Comparison of ENCODE assay signal across 15 cellular contexts in genomic region chr1:99644302-99645004, GRCh38. TPM values are rescaled to one million over a fixed set of nuclear protein-coding genes. Genes with fewer than 3 reads are reported as not detected.
DNase-seq lines count a peak whose midpoint lies in the region; ATAC-seq, FAIRE-seq and TF ChIP-seq lines count a peak whose summit lies in the region.
"Had no signal": no experiment of that assay in that cellular context is flagged by ENCODE, and none has a peak within 500 bp of the region (broad histone marks: within the 10 kb centered on the region; RNA-seq: fewer than 3 reads in every experiment).

No MANE protein-coding gene starts in this region.

- H3K4me3 ChIP-seq in left ventricle myocardium inferior = peak overlapping the region; percentile 71
- no peak overlapping the region for H3K4me3 ChIP-seq in HepG2 (replicated peaks in 1 of 3; ENCODE audit: insufficient read depth in 1 of 3, low read depth in 2 of 3, low read length in 3 of 3)
- H3K4me3 ChIP-seq in uterus = no peak overlapping the region

- ATAC-seq in Right ventricle myocardium superior (ENCODE audit: poor library complexity) (no peak), HepG2 (no peak), GM18517 (IDR thresholded peaks at IDR 0.05; ENCODE audit: unreplicated experiment) (no peak)

- no peaks in the 10 kb centered on the region for H3K36me3 ChIP-seq in left ventricle myocardium inferior
- H3K36me3 ChIP-seq in HepG2 (replicated peaks in 1 of 2; ENCODE audit: control insufficient read depth in 1 of 2, insufficient read depth in 2 of 2, low read length in 2 of 2) = no peaks in the 10 kb centered on the region; a peak in 1 of 5 replicates
- H3K36me3 ChIP-seq in uterus = no peaks in the 10 kb centered on the region
- H3K36me3 ChIP-seq: neutrophil, upper lobe of left lung had no signal

- no peaks in the 10 kb centered on the region for H3K9me3 ChIP-seq in left ventricle myocardium inferior (replicated peaks)
- no peaks in the 10 kb centered on the region for H3K9me3 ChIP-seq in HepG2 (ENCODE audit: low read length)
- no peaks in the 10 kb centered on the region for H3K9me3 ChIP-seq in uterus
- H3K9me3 ChIP-seq: neutrophil, upper lobe of left lung had no signal

- TF ChIP-seq CTCF in left ventricle myocardium inferior (IDR thresholded peaks at IDR 0.05; ENCODE audit: borderline replicate concordance) (no peak), VCaP (conservative IDR thresholded peaks at IDR 0.05) (no peak), HepG2 (CRISPR knock-in tag; IDR thresholded peaks at IDR 0.05) (no peak), uterus (IDR thresholded peaks at IDR 0.05) (no peak)

- in situ Hi-C loops in HepG2 (cut with HindIII; ENCODE audit: extremely low pct_ligation_motif_present, low pct_unique_long_range_greater_than_20kb) = no loop called here

- H2AFZ ChIP-seq in HepG2 (ENCODE audit: low read length) = no peak overlapping the region

- peak overlapping the region; percentile 85; the same call in 1 of the 2 replicates for H3K4me2 ChIP-seq in HepG2 (ENCODE audit: low read depth, low read length)

- H3K27me3 ChIP-seq in left ventricle myocardium inferior (ENCODE audit: low read depth) = no peaks in the 10 kb centered on the region
- H3K27me3 ChIP-seq in HepG2 (ENCODE audit: control insufficient read depth in 1 of 2, insufficient read depth in 2 of 2, low read length in 2 of 2) = no peaks in the 10 kb centered on the region; a peak in 1 of 5 replicates
- no peaks in the 10 kb centered on the region for H3K27me3 ChIP-seq in uterus
- H3K27me3 ChIP-seq: upper lobe of left lung had no signal

- peak overlapping the region; percentile 95 for H3K27ac ChIP-seq in left ventricle myocardium inferior (replicated peaks)
- peak overlapping the region; percentile 92 for H3K27ac ChIP-seq in VCaP
- no peak overlapping the region for H3K27ac ChIP-seq in HepG2 (ENCODE audit: extremely low read length, insufficient read depth, low read length)
- H3K27ac ChIP-seq in uterus = peak overlapping the region; percentile 78 to 90
- H3K27ac ChIP-seq: neutrophil had no signal

- WGBS in HepG2 (ENCODE audit: low lambda C conversion rate) = 100% methylated on average over 2 of the region's 2 CpGs

- no peak for TF ChIP-seq EP300 in HepG2 (IDR thresholded peaks at IDR 0.05; ENCODE audit: low read depth in 2 of 2, low read length in 2 of 2)
- no peak for TF ChIP-seq EP300 in HepG2 (CRISPR knock-in tag; IDR thresholded peaks at IDR 0.05; ENCODE audit: borderline replicate concordance)

- BruUV-seq in HepG2 (replicated peaks; lab: Mats Ljungman, UMichigan) = no TSS peak

- DNase-seq in left ventricle myocardium inferior = no peak
- DNase-seq in Right ventricle myocardium superior = no peak
- no peak for DNase-seq in HepG2 (ENCODE audit: low spot score)
- DNase-seq in uterus = no peak
- DNase-seq in effector CD4-positive, alpha-beta T cell = no peak
- no peak for DNase-seq in NCI-H510A treated with DMSO at 0.1 percent for 48 hours (lab: John Stamatoyannopoulos, UW)
- DNase-seq: Karpas-422, NCI-H1930 had no signal

- H4K20me1 ChIP-seq in HepG2 (ENCODE audit: insufficient read depth, low read length) = no peaks in the 10 kb centered on the region

- no peak for FAIRE-seq in HepG2 (lab: Jason Lieb, UNC)
- FAIRE-seq: astrocyte had no signal

- POLR2A ChIA-PET in HepG2 (lab: Yijun Ruan, JAX) = interaction anchor here (0.6 to 4.2 kb wide), 5 partner anchors 19 to 78 kb away, joined by 3 to 32 read pairs (median 11); no protein-coding TSS in a partner anchor

- peaks cover 42% of the 10 kb centered on the region for H3K4me1 ChIP-seq in left ventricle myocardium inferior
- H3K4me1 ChIP-seq in HepG2 (ENCODE audit: insufficient read depth, low read length) = peaks cover 52% of the 10 kb centered on the region
- H3K4me1 ChIP-seq in uterus = peaks cover 0 to 6% of the 10 kb centered on the region in 2 donors

- TF ChIP-seq POLR2A in HepG2 (IDR thresholded peaks at IDR 0.05; ENCODE audit: insufficient read depth in 1 of 2, low read depth in 2 of 2, low read length in 2 of 2) (no peak), uterus (IDR thresholded peaks at IDR 0.05) (no peak)

- TF ChIP-seq RAD21 in HepG2 (CRISPR knock-in tag; IDR thresholded peaks at IDR 0.05) = no peak

- H3K79me2 ChIP-seq in HepG2 (ENCODE audit: insufficient read depth, low read length) = peaks cover 26% of the 10 kb centered on the region

- no peak overlapping the region for H3K9ac ChIP-seq in HepG2 (ENCODE audit: insufficient read depth, low read depth, low read length)

- intact Hi-C loops in left ventricle myocardium inferior (cut with micrococcal nuclease) (loop anchor here (10.0 kb wide), 1 partner anchor 110 kb away; no protein-coding TSS in a partner anchor), Right ventricle myocardium superior (cut with DNase I) (loop anchor here (5.0 kb wide), 3 partner anchors 43 to 117 kb away; no protein-coding TSS in a partner anchor), HepG2 (cut with micrococcal nuclease; ENCODE audit: unreplicated experiment) (loop anchor here (1.0 to 5.0 kb wide), 3 partner anchors 42 to 142 kb away; no protein-coding TSS in a partner anchor), uterus (cut with DNase I; ENCODE audit: low total_unique reads) (no loop called here)

- CTCF ChIA-PET in HepG2 (lab: Yijun Ruan, JAX; ENCODE audit: low intra/inter-chr PET ratio, low total read pairs) = no interaction called here

TF ChIP-seq in HepG2, 621 proteins besides CTCF, POLR2A, EP300 and RAD21:
- TF ChIP-seq ZNF124 (CRISPR knock-in tag; IDR thresholded peaks at IDR 0.05) (no peak), PRMT3 (CRISPR knock-in tag; IDR thresholded peaks at IDR 0.05; ENCODE audit: borderline replicate concordance, low read depth) (no peak), RFX1 (IDR thresholded peaks at IDR 0.05) (no peak), PPARG (CRISPR knock-in tag; conservative IDR thresholded peaks at IDR 0.05) (no peak)
TF ChIP-seq in HepG2: peak in this region for 0.

RNA-seq across cellular contexts. Expression of gene PALMD, which starts 1.5 kb away (rescaled TPM):
- total RNA-seq in left ventricle myocardium inferior = 123 TPM
- total RNA-seq in Right ventricle myocardium superior = 114 TPM
- total RNA-seq in HepG2 (2016; rRNA removed; fragmentation: Illumina TruSeq; extraction: Trizol) = 31.1 and 42.0 TPM in 2 replicates
- 10.3 and 11.6 TPM in 2 replicates for total RNA-seq in HepG2 (2016; cell fraction: cytosol; rRNA removed; fragmentation: Illumina TruSeq; extraction: Trizol; ENCODE audit: low read depth)
- 30.7 and 39.5 TPM in 2 replicates for total RNA-seq in HepG2 (2016; cell fraction: insoluble cytoplasmic fraction; rRNA removed; fragmentation: Illumina TruSeq; extraction: Trizol)
- total RNA-seq in HepG2 (2016; cell fraction: membrane; rRNA removed; fragmentation: Illumina TruSeq; extraction: Trizol) = 24.2 and 24.3 TPM in 2 replicates
- 26.7 and 29.8 TPM in 2 replicates for total RNA-seq in HepG2 (2016; cell fraction: nucleus; rRNA removed; fragmentation: Illumina TruSeq; extraction: Trizol)
- polyA plus RNA-seq in HepG2 (2011; rRNA removed) = 4.6 and 5.5 TPM in 2 replicates
- polyA plus RNA-seq in HepG2 (2011; cell fraction: cytosol; rRNA removed) = 2.7 and 3.8 TPM in 2 replicates
- polyA plus RNA-seq in HepG2 (2011; cell fraction: nucleus; rRNA removed) = 4.6 and 6.1 TPM in 2 replicates
- 6.5 and 16.7 TPM in 2 replicates for polyA plus RNA-seq in HepG2 (2012)
- 6.7 and 7.6 TPM in 2 replicates for polyA plus RNA-seq in HepG2 (2016; cell fraction: cytosol; fragmentation: Illumina TruSeq; extraction: Trizol; ENCODE audit: low read depth)
- 47.1 and 47.2 TPM in 2 replicates for polyA plus RNA-seq in HepG2 (2016; cell fraction: insoluble cytoplasmic fraction; fragmentation: Illumina TruSeq; extraction: Trizol; ENCODE audit: low read depth)
- polyA plus RNA-seq in HepG2 (2016; cell fraction: membrane; fragmentation: Illumina TruSeq; extraction: Trizol; ENCODE audit: low read depth) = 16.3 and 16.4 TPM in 2 replicates
- polyA plus RNA-seq in HepG2 (2016; cell fraction: nucleus; fragmentation: Illumina TruSeq; extraction: Trizol; ENCODE audit: insufficient read depth, low read depth) = 32.5 and 34.5 TPM in 2 replicates
- 1.1 and 7.9 TPM in 2 replicates for polyA minus RNA-seq in HepG2 (2011; rRNA and poly(A)+ RNA removed; ENCODE audit: low replicate concordance)
- polyA minus RNA-seq in HepG2 (2011; cell fraction: cytosol; rRNA and poly(A)+ RNA removed) = 4.4 and 5.5 TPM in 2 replicates
- 20.3 and 20.6 TPM in 2 replicates for polyA minus RNA-seq in HepG2 (2011; cell fraction: nucleus; rRNA and poly(A)+ RNA removed)
- 10 to 100 TPM; 17.8 to 64.3 (median 40.6) TPM for total RNA-seq in uterus
- total RNA-seq: activated T-helper 2 cell treated with anti-CD3 and anti-CD28 coated beads, Interferon-gamma antibody, Interleukin-2, Interleukin-4, amounts not matched to agents 10 μg/mL and 5 μg/mL and 100 μg/mL, durations not matched to agents 14 hours and 24 hours and 36 hours; T-helper 1 cell treated with Interleukin-12 subunit alpha and Interleukin-12 subunit beta and Interleukin-4 antibody, amounts not matched to agents 30 ng/mL and 1 ng/mL, for 36 hours had no signal
